9 cellular contexts compared by ENCODE assay signal in genomic region chr20:57509665-57510237, GRCh38.
A peak's percentile ranks its signal among the peaks of the same experiment; 100 is the strongest.
DNase-seq lines count a peak whose midpoint lies in the region; ATAC-seq and TF ChIP-seq lines count a peak whose summit lies in the region.
"Had no signal": no experiment of that assay in that cellular context is flagged by ENCODE, and none has a peak within 500 bp of the region (broad histone marks: within the 10 kb centered on the region; RNA-seq: fewer than 3 reads in every experiment).

No MANE protein-coding gene starts in this region.

- DNase-seq in HCEC 1CT (peak; percentile 3), SKM-1 (lab: John Stamatoyannopoulos, UW; ENCODE audit: unreplicated experiment) (peak; percentile 31), islet precursor cell (peak; percentile 81), NCI-H510A (lab: John Stamatoyannopoulos, UW) (no peak)
- DNase-seq in effector CD8-positive, alpha-beta T cell (lab: John Stamatoyannopoulos, UW), result no peak
- DNase-seq in effector CD4-positive, alpha-beta T cell, result no peak
- DNase-seq: T-helper 2 cell had no signal

- no peak for ATAC-seq in HG03025 (IDR thresholded peaks at IDR 0.05; ENCODE audit: low FRiP score, unreplicated experiment)

- TF ChIP-seq CTCF in C4-2B (conservative IDR thresholded peaks at IDR 0.05), result peak; percentile 76

- H3K27ac ChIP-seq in C4-2B, result no peak overlapping the region

Comparison
In these comparisons a context has a peak if more than half of its experiments do, and no peak if none do; other contexts are left out.
1. DNase-seq: peak in HCEC 1CT (single experiment), SKM-1 (single experiment) and islet precursor cell (single experiment); none in NCI-H510A (single experiment), effector CD8-positive, alpha-beta T cell (single experiment) and effector CD4-positive, alpha-beta T cell (single experiment).